ENCODE assay signal across 13 cellular contexts in genomic region chr7:46385662-46386309, GRCh38.
DNase-seq lines count a peak whose midpoint lies in the region; ATAC-seq and TF ChIP-seq lines count a peak whose summit lies in the region.
"Had no signal": no experiment of that assay in that cellular context is flagged by ENCODE, and none has a peak within 500 bp of the region (broad histone marks: within the 10 kb centered on the region; RNA-seq: fewer than 3 reads in every experiment).

No MANE protein-coding gene starts in this region.

- no TSS peak for BruUV-seq in Panc1 (replicated peaks; lab: Mats Ljungman, UMichigan)

- H3K27me3 ChIP-seq in Panc1 (ENCODE audit: control insufficient read depth, insufficient read depth, low read length), result no peaks in the 10 kb centered on the region
- no peaks in the 10 kb centered on the region for H3K27me3 ChIP-seq in upper lobe of right lung
- H3K27me3 ChIP-seq: esophagus squamous epithelium had no signal

- no peaks in the 10 kb centered on the region for H3K4me1 ChIP-seq in Panc1 (ENCODE audit: control insufficient read depth, insufficient read depth, low read length)
- H3K4me1 ChIP-seq in upper lobe of right lung, result no peaks in the 10 kb centered on the region
- H3K4me1 ChIP-seq: esophagus squamous epithelium had no signal

- TF ChIP-seq CTCF in Panc1 (IDR thresholded peaks at IDR 0.05) (no peak), epithelial cell of proximal tubule (conservative IDR thresholded peaks at IDR 0.05; ENCODE audit: low read depth, low read length) (no peak), omental fat pad (IDR thresholded peaks at IDR 0.05) (no peak), upper lobe of right lung (IDR thresholded peaks at IDR 0.05) (no peak)

- H3K36me3 ChIP-seq in Panc1 (ENCODE audit: control insufficient read depth, insufficient read depth, low read length) (no peaks in the 10 kb centered on the region), upper lobe of right lung (no peaks in the 10 kb centered on the region)
- H3K36me3 ChIP-seq: esophagus squamous epithelium, left ventricle myocardium inferior had no signal

- intact Hi-C loops in Panc1 (cut with micrococcal nuclease; ENCODE audit: unreplicated experiment) (no loop called here), upper lobe of right lung (cut with DNase I) (no loop called here)

- no peaks in the 10 kb centered on the region for H3K9me3 ChIP-seq in Panc1 (ENCODE audit: control insufficient read depth, insufficient read depth, low read depth, low read length)
- no peaks in the 10 kb centered on the region for H3K9me3 ChIP-seq in upper lobe of right lung
- H3K9me3 ChIP-seq: esophagus squamous epithelium had no signal

- H3K27ac ChIP-seq in Panc1 (ENCODE audit: low read length), result no peak overlapping the region
- H3K27ac ChIP-seq in upper lobe of right lung, result no peak overlapping the region
- H3K27ac ChIP-seq: esophagus squamous epithelium, left ventricle myocardium inferior had no signal

- DNase-seq in Daoy (ENCODE audit: low read depth), result peak; percentile 80
- DNase-seq in Panc1 (ENCODE audit: low read depth, low spot score), result peak; percentile 7
- DNase-seq in epithelial cell of proximal tubule (ENCODE audit: low read depth), result peak; percentile 20
- DNase-seq in omental fat pad (ENCODE audit: low spot score), result no peak
- DNase-seq in NCI-H345 treated with DMSO at 0.1 percent for 48 hours (lab: John Stamatoyannopoulos, UW; ENCODE audit: unreplicated experiment), result no peak
- no peak for DNase-seq in upper lobe of right lung
- no peak for DNase-seq in left lobe of liver (ENCODE audit: low spot score)
- no peak for DNase-seq in NCI-H82 treated with DMSO at 0.1 percent for 48 hours (lab: John Stamatoyannopoulos, UW; ENCODE audit: unreplicated experiment)
- DNase-seq: amygdala, esophagus squamous epithelium, KG1, left ventricle myocardium inferior had no signal

- ATAC-seq in Panc1 (no peak), omental fat pad (ENCODE audit: low FRiP score) (peak; percentile 78), upper lobe of right lung (no peak), left lobe of liver (no peak)
- ATAC-seq: stimulated activated memory B cell treated with anti-CD40 and anti-IgM and Interleukin-4, amounts not matched to agents 10 μg/mL and 1 μg/mL and 100 μg/mL, for 72 hours had no signal

- CTCF ChIA-PET in Panc1 (lab: Charles Lee), result no interaction called here

- POLR2A ChIA-PET in Panc1 (lab: Charles Lee), result no interaction called here

- H3K4me3 ChIP-seq in Panc1 (ENCODE audit: low read depth in 2 of 2, low read length in 2 of 2) (no peak overlapping the region), epithelial cell of proximal tubule (ENCODE audit: low read depth, low read length) (no peak overlapping the region), upper lobe of right lung (no peak overlapping the region)
- H3K4me3 ChIP-seq: esophagus squamous epithelium, left ventricle myocardium inferior had no signal

- in situ Hi-C loops in Panc1 (cut with HindIII; ENCODE audit: low pct_unique_long_range_greater_than_20kb, low sequenced_read_pairs), result no loop called here

Comparison
In these comparisons a context has a peak if more than half of its experiments do, and no peak if none do; other contexts are left out.
1. DNase-seq: peak in Daoy (single experiment), Panc1 (single experiment) and epithelial cell of proximal tubule (single experiment); none in omental fat pad (single experiment), NCI-H345 treated with DMSO at 0.1 percent for 48 hours (single experiment), upper lobe of right lung (single experiment), left lobe of liver (single experiment) and NCI-H82 treated with DMSO at 0.1 percent for 48 hours (single experiment).